ENCODE assay signal across 8 cellular contexts in the genomic region with DNA sequence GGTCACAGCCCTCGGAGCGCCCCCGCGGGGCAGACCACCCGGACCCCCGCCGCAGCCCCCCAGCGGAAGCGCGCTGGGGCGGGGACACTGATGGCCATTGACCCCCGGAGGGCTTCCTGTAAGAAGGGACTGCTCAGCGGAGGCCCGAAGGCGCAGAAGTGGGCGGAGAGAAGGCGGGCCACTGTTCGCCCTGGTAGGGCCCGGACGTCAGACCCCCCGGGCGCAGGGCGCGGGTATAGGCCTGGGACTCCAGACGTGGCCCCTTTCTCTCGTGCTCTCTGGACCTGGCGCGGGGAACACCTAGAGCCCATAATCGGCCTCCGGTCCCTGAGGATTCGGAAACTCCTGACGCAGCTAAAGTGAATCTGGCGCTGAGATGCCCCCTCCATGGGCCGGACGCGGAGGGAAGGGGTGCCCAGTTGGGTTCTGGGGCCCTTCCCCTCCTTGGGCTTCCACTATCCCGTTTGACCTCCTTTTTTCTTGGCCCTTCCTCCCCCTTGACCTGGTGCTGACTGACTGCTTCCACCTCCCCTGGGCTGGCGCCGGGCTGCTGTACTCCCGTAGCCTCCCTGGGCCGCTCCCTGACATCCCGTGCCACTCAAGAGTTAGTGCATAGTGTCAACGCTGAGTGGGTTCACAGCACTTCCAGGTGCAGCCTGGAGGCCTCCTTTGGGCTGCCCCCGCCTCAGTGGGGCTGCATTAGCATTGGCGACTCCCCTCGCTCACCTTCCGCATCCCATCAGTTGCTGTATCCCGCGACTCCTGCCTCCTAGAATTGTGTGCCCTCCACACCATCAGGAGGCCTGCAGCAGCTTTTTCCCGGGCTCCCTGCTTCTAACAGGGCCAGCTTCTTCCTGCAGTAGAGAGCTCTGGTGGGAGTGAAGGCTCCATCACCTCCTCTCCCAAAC. TPM values are rescaled to one million over a fixed set of nuclear protein-coding genes. Genes with fewer than 3 reads are reported as not detected.
DNase-seq lines count a peak whose midpoint lies in the region; ATAC-seq and TF ChIP-seq lines count a peak whose summit lies in the region.

No MANE protein-coding gene starts in this region.

- H3K79me2 ChIP-seq in KMS-11 (ENCODE audit: insufficient read depth, low read depth) = no peaks in the 10 kb centered on the region

- H3K36me3 ChIP-seq in KMS-11 (ENCODE audit: insufficient read depth) (no peaks in the 10 kb centered on the region), liver (ENCODE audit: control insufficient read depth in 4 of 4, insufficient read depth in 3 of 4, low read depth in 1 of 4, low read length in 3 of 4) (peaks cover 0 to 14% (median 4%) of the 10 kb centered on the region in 4 donors)

- peak overlapping the region; percentile 70 for H3K4me2 ChIP-seq in KMS-11

- H2AFZ ChIP-seq in KMS-11 (ENCODE audit: low read depth) = peak overlapping the region; percentile 99

- H3K4me1 ChIP-seq in KMS-11 (ENCODE audit: low read depth, poor library complexity, severe bottlenecking) (peaks cover 13% of the 10 kb centered on the region), liver (ENCODE audit: control insufficient read depth in 4 of 4, insufficient read depth in 4 of 4, low read length in 3 of 4) (peaks cover 5 to 14% (median 8%) of the 10 kb centered on the region in 4 donors)

- H4K20me1 ChIP-seq in KMS-11 (ENCODE audit: insufficient read depth) = no peaks in the 10 kb centered on the region

- ATAC-seq in GM21529 (IDR thresholded peaks at IDR 0.05; ENCODE audit: unreplicated experiment) (peak; percentile 38), GM18873 (IDR thresholded peaks at IDR 0.05; ENCODE audit: low FRiP score, unreplicated experiment) (no peak)

- TF ChIP-seq RAD21 in liver (IDR thresholded peaks at IDR 0.05) = no peak

- H3K27me3 ChIP-seq in KMS-11 (ENCODE audit: insufficient read depth, low read depth) (no peaks in the 10 kb centered on the region), liver (ENCODE audit: control insufficient read depth in 4 of 4, insufficient read depth in 4 of 4, low read length in 3 of 4) (no peaks in the 10 kb centered on the region)

- DNase-seq in Daoy (ENCODE audit: low read depth) = peak; percentile 83
- DNase-seq in stimulated activated CD8-positive, alpha-beta memory T cell treated with anti-CD3 and anti-CD28 coated beads, Interleukin-4, amount 100 ng/mL, for 24 hours (ENCODE audit: low read depth) = peak; percentile 30

- H3K9me3 ChIP-seq in liver (ENCODE audit: control insufficient read depth in 4 of 4, low read length in 3 of 4) = no peaks in the 10 kb centered on the region

- 24% methylated on average over 50 of the region's 50 CpGs for WGBS in liver

- no peak overlapping the region for H3K27ac ChIP-seq in KMS-11
- peak overlapping the region; percentile 85 for H3K27ac ChIP-seq in VCaP
- H3K27ac ChIP-seq in cingulate gyrus (ENCODE audit: low read depth, low read length) = peak overlapping the region; percentile 75
- peak overlapping the region; percentile 38 to 62 for H3K27ac ChIP-seq in liver (ENCODE audit: low read depth in 1 of 2, low read length in 2 of 2)

- TF ChIP-seq CTCF in KMS-11 (conservative IDR thresholded peaks at IDR 0.05; ENCODE audit: low read depth, low read length) = no peak
- TF ChIP-seq CTCF in VCaP (conservative IDR thresholded peaks at IDR 0.05) = no peak
- no peak for TF ChIP-seq CTCF in liver (IDR thresholded peaks at IDR 0.05; ENCODE audit: low read depth, low read length, missing input control)

- peak overlapping the region; percentile 78 for H3K4me3 ChIP-seq in KMS-11 (IDR thresholded peaks at IDR 0.05; ENCODE audit: insufficient read depth, low read depth, low read length)
- peak overlapping the region; percentile 74 to 95 (median 86) for H3K4me3 ChIP-seq in liver (ENCODE audit: low read depth in 1 of 3, low read length in 3 of 3)

- peak overlapping the region; percentile 44; the same call in 1 of the 2 replicates for H3K9ac ChIP-seq in KMS-11
- H3K9ac ChIP-seq in liver (ENCODE audit: low read depth in 1 of 2, low read length in 2 of 2) = peak overlapping the region; percentile 30 to 50

TF ChIP-seq in liver, 16 proteins besides CTCF, POLR2A, EP300 and RAD21:
- TF ChIP-seq FOXA2 (IDR thresholded peaks at IDR 0.05) = no peak
- TF ChIP-seq, protein P1, sequence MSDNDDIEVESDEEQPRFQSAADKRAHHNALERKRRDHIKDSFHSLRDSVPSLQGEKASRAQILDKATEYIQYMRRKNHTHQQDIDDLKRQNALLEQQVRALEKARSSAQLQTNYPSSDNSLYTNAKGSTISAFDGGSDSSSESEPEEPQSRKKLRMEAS (IDR thresholded peaks at IDR 0.05) = no peak
- TF ChIP-seq TAF1 (conservative IDR thresholded peaks at IDR 0.05) = no peak
- no peak for TF ChIP-seq ZBTB33 (IDR thresholded peaks at IDR 0.05)
- TF ChIP-seq EGR1 (IDR thresholded peaks at IDR 0.05; ENCODE audit: low read depth in 2 of 2) = no peak
- TF ChIP-seq JUND (IDR thresholded peaks at IDR 0.05) = no peak
- TF ChIP-seq YY1 (IDR thresholded peaks at IDR 0.05) = no peak
- TF ChIP-seq FOXA1 (IDR thresholded peaks at IDR 0.05) = no peak
- TF ChIP-seq NR2F2 (IDR thresholded peaks at IDR 0.05) = no peak
- TF ChIP-seq HNF4A (conservative IDR thresholded peaks at IDR 0.05) = no peak
- TF ChIP-seq, protein P2, sequence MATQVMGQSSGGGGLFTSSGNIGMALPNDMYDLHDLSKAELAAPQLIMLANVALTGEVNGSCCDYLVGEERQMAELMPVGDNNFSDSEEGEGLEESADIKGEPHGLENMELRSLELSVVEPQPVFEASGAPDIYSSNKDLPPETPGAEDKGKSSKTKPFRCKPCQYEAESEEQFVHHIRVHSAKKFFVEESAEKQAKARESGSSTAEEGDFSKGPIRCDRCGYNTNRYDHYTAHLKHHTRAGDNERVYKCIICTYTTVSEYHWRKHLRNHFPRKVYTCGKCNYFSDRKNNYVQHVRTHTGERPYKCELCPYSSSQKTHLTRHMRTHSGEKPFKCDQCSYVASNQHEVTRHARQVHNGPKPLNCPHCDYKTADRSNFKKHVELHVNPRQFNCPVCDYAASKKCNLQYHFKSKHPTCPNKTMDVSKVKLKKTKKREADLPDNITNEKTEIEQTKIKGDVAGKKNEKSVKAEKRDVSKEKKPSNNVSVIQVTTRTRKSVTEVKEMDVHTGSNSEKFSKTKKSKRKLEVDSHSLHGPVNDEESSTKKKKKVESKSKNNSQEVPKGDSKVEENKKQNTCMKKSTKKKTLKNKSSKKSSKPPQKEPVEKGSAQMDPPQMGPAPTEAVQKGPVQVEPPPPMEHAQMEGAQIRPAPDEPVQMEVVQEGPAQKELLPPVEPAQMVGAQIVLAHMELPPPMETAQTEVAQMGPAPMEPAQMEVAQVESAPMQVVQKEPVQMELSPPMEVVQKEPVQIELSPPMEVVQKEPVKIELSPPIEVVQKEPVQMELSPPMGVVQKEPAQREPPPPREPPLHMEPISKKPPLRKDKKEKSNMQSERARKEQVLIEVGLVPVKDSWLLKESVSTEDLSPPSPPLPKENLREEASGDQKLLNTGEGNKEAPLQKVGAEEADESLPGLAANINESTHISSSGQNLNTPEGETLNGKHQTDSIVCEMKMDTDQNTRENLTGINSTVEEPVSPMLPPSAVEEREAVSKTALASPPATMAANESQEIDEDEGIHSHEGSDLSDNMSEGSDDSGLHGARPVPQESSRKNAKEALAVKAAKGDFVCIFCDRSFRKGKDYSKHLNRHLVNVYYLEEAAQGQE (IDR thresholded peaks at IDR 0.05) = no peak
- no peak for TF ChIP-seq SP1 (IDR thresholded peaks at IDR 0.05)
- TF ChIP-seq HNF4G (IDR thresholded peaks at IDR 0.05) = no peak
- TF ChIP-seq RXRA (IDR thresholded peaks at IDR 0.05) = no peak
- no peak for TF ChIP-seq GABPA (IDR thresholded peaks at IDR 0.05 in 1 of 2, conservative IDR thresholded peaks at IDR 0.05 in 1 of 2)
- TF ChIP-seq, protein P3, sequence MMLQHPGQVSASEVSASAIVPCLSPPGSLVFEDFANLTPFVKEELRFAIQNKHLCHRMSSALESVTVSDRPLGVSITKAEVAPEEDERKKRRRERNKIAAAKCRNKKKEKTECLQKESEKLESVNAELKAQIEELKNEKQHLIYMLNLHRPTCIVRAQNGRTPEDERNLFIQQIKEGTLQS (IDR thresholded peaks at IDR 0.05) = no peak

RNA-seq across cellular contexts. Expression of gene ABTB1, which starts 0.7 kb away (rescaled TPM):
- total RNA-seq in Daoy (2014; rRNA removed; shearing (Covaris generic)) = 0.95 and 2.4 TPM in 2 replicates
- total RNA-seq in liver = 1 to 10 TPM; 9.7 to 9.8 TPM
- 10 to 100 TPM; 12.1 to 14.1 TPM for polyA plus RNA-seq in liver

RNA-seq across cellular contexts. Expression of gene PODXL2, which starts 44.5 kb away (rescaled TPM):
- 55.3 and 78.7 TPM in 2 replicates for total RNA-seq in Daoy (2014; rRNA removed; shearing (Covaris generic))
- total RNA-seq in liver = 1 to 10 TPM in 1 of 2 donors, under 1 TPM in 1; 0.67 to 1.4 TPM
- polyA plus RNA-seq in liver = 1 to 10 TPM in 1 of 2 donors, under 1 TPM in 1; 0.47 to 1.1 TPM

Comparison
In these comparisons a context has a peak if more than half of its experiments do, and no peak if none do; other contexts are left out.
1. RNA of gene PODXL2, which starts 44.5 kb away (total RNA-seq): 55.3 to 78.7 TPM in Daoy; 0.67 to 1.4 TPM in liver; every median in the first group is over 10 times any median in the second.